Comparison of ENCODE assay signal across 13 cellular contexts in the genomic region with DNA sequence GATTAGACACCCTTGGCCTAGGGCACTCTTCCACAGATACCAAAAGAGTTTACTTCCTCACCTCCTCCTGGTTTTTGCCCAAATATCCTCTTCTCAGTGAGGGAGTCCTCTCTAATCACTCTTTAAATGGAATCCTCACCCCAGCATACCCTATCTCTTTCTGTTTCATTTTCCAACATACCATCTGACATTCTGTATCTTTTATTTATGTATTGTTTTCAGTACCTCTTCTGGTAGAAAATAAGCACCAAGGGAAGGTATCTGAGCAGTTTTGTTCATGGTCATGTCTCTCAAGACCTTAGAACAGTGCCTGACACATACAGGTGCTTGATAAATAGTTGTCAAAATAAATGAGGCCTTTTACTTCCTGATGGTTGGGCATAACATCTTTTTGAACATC. TPM values are rescaled to one million over a fixed set of nuclear protein-coding genes. Genes with fewer than 3 reads are reported as not detected.
DNase-seq lines count a peak whose midpoint lies in the region; ATAC-seq, FAIRE-seq and TF ChIP-seq lines count a peak whose summit lies in the region.
"Had no signal": no experiment of that assay in that cellular context is flagged by ENCODE, and none has a peak within 500 bp of the region (broad histone marks: within the 10 kb centered on the region; RNA-seq: fewer than 3 reads in every experiment).

No MANE protein-coding gene starts in this region.

- no peaks in the 10 kb centered on the region for H3K9me3 ChIP-seq in MM.1S (replicated peaks; ENCODE audit: insufficient read depth, low read length)
- H3K9me3 ChIP-seq: thoracic aorta had no signal

- peak overlapping the region; percentile 31 for H3K4me2 ChIP-seq in MM.1S (ENCODE audit: low read depth, low read length)

- TF ChIP-seq CTCF in MM.1S (IDR thresholded peaks at IDR 0.05; ENCODE audit: low read length): no peak

- peaks cover 18% of the 10 kb centered on the region for H3K4me1 ChIP-seq in MM.1S (ENCODE audit: low read length)

- H3K36me3 ChIP-seq in MM.1S (replicated peaks; ENCODE audit: insufficient read depth, low read length): no peaks in the 10 kb centered on the region
- H3K36me3 ChIP-seq: thoracic aorta had no signal

- DNase-seq in GM12891 (ENCODE audit: insufficient read length, low spot score): no peak
- DNase-seq in MM.1S: peak; percentile 55
- DNase-seq in ecto neural progenitor cell (ENCODE audit: low spot score): no peak
- DNase-seq in GF-D8 (lab: John Stamatoyannopoulos, UW): no peak
- DNase-seq in activated CD8-positive, alpha-beta memory T cell treated with anti-CD3 and anti-CD28 coated beads, Interleukin-2, amount 50 U/mL, for 48 hours: no peak
- no peak for DNase-seq in stimulated activated CD4-positive, alpha-beta T cell treated with anti-CD3 and anti-CD28 coated beads, Interleukin-4, amount 100 ng/mL, for 4 hours
- DNase-seq: head of caudate nucleus; NCI-H1417 treated with DMSO at 0.1 percent for 48 hours; stimulated activated CD4-positive, alpha-beta T cell treated with anti-CD3 and anti-CD28 coated beads, Interleukin-15, amount 100 ng/mL, for 24 hours had no signal

- peak overlapping the region; percentile 87 for H3K27ac ChIP-seq in MM.1S (ENCODE audit: low read length)
- H3K27ac ChIP-seq: thoracic aorta had no signal

- FAIRE-seq in GM12891 (lab: Jason Lieb, UNC): peak; percentile 33
- FAIRE-seq: RCC 7860 had no signal

- no peaks in the 10 kb centered on the region for H3K9me2 ChIP-seq in MM.1S (replicated peaks; ENCODE audit: insufficient read depth, low read length)

- peaks cover 23% of the 10 kb centered on the region for H3F3A ChIP-seq in MM.1S (ENCODE audit: insufficient read depth, low read length)

- H3K9ac ChIP-seq in MM.1S (ENCODE audit: low read length): peak overlapping the region; percentile 43; the same call in 1 of the 2 replicates

- H3K27me3 ChIP-seq in MM.1S (replicated peaks; ENCODE audit: insufficient read depth, low read length): no peaks in the 10 kb centered on the region

- peak overlapping the region; percentile 25 for H3K4me3 ChIP-seq in MM.1S (ENCODE audit: low read length)
- H3K4me3 ChIP-seq: thoracic aorta had no signal

- ATAC-seq in GM19372 (IDR thresholded peaks at IDR 0.05; ENCODE audit: low read depth, unreplicated experiment) (peak; percentile 63), HG02884 (IDR thresholded peaks at IDR 0.05; ENCODE audit: unreplicated experiment) (peak; percentile 63)

- H2AFZ ChIP-seq in MM.1S (ENCODE audit: low read length): peak overlapping the region; percentile 55

- no peak for TF ChIP-seq POLR2A in GM12891 (IDR thresholded peaks at IDR 0.05; ENCODE audit: low read depth, low read length)

- H4K20me1 ChIP-seq in MM.1S (ENCODE audit: insufficient read depth, low read length): no peaks in the 10 kb centered on the region

- no peaks in the 10 kb centered on the region for H3K79me2 ChIP-seq in MM.1S (ENCODE audit: low read length)

TF ChIP-seq in GM12891, 5 proteins besides CTCF, POLR2A, EP300 and RAD21:
- TF ChIP-seq PAX5 (IDR thresholded peaks at IDR 0.05; ENCODE audit: insufficient read depth, low read length, severe bottlenecking) (no peak), TAF1 (IDR thresholded peaks at IDR 0.05; ENCODE audit: low read depth, low read length) (no peak), POLR2AphosphoS5 (IDR thresholded peaks at IDR 0.05; ENCODE audit: low read depth, low read length) (no peak), SPI1 (IDR thresholded peaks at IDR 0.05; ENCODE audit: low read depth, low read length) (no peak), POU2F2 (IDR thresholded peaks at IDR 0.05; ENCODE audit: low read depth, low read length) (no peak)
TF ChIP-seq in GM12891: peak in this region for 0.

RNA-seq across cellular contexts. Expression of a gene that starts 55.1 kb away (rescaled TPM):
- 0.76 TPM for polyA plus RNA-seq in GM12891 (2012; ENCODE audit: low read depth, missing spikeins)
